ENCODE assay signal across 7 cellular contexts in the genomic region with DNA sequence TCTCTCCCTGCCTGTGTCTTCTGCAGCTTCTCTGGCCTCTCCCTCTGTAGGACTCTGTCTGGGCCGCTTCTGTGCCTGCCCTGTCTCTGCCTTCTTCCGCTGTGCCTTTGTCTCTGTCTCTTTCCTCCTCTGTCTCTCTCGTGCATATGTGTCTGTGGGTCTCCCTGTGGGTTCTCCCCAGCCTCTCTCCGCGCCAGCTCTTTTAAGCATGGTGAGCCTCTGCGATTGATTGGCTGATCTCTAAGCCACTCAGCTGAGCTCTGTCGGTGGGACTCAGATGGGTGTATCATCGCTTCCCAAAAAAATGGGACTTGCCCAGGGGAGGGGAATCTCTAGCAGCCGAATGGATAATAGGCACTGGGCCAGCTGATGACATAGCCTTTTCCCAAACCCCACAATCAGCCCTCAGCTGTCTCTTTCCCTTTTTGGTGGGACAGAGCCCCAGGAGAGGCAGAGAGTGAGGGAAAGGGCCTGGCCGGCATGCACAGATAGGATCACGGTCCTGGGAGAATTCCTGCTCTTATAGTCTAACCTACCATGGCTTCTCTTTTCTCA. TPM values are rescaled to one million over a fixed set of nuclear protein-coding genes. Genes with fewer than 3 reads are reported as not detected.
A peak's percentile ranks its signal among the peaks of the same experiment; 100 is the strongest.
DNase-seq lines count a peak whose midpoint lies in the region; ATAC-seq, FAIRE-seq and TF ChIP-seq lines count a peak whose summit lies in the region.

A gene with protein sequence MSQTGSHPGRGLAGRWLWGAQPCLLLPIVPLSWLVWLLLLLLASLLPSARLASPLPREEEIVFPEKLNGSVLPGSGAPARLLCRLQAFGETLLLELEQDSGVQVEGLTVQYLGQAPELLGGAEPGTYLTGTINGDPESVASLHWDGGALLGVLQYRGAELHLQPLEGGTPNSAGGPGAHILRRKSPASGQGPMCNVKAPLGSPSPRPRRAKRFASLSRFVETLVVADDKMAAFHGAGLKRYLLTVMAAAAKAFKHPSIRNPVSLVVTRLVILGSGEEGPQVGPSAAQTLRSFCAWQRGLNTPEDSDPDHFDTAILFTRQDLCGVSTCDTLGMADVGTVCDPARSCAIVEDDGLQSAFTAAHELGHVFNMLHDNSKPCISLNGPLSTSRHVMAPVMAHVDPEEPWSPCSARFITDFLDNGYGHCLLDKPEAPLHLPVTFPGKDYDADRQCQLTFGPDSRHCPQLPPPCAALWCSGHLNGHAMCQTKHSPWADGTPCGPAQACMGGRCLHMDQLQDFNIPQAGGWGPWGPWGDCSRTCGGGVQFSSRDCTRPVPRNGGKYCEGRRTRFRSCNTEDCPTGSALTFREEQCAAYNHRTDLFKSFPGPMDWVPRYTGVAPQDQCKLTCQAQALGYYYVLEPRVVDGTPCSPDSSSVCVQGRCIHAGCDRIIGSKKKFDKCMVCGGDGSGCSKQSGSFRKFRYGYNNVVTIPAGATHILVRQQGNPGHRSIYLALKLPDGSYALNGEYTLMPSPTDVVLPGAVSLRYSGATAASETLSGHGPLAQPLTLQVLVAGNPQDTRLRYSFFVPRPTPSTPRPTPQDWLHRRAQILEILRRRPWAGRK (minus strand): TSS at position 178 of the 555 bp plus-strand sequence. CDS start 427 bp downstream, outside the sequence.

- H3K4me3 ChIP-seq in MG63: peak within 1 kb of the TSS; percentile 54
- peak within 1 kb of the TSS; percentile 47 to 69 (median 47) for H3K4me3 ChIP-seq in breast epithelium
- peak within 1 kb of the TSS in 1 of 3 experiments; percentile 10 for H3K4me3 ChIP-seq in keratinocyte (ENCODE audit: control insufficient read depth in 2 of 3, extremely low read depth in 1 of 3, insufficient read depth in 2 of 3, low read depth in 1 of 3, low read length in 3 of 3)
- peak within 1 kb of the TSS; percentile 66 to 68 for H3K4me3 ChIP-seq in stomach smooth muscle (ENCODE audit: low read length in 2 of 2)

- H3K4me1 ChIP-seq in breast epithelium (peaks cover 21 to 24% of the 10 kb centered on the region in 2 donors), keratinocyte (ENCODE audit: control insufficient read depth, extremely low read depth, insufficient read depth, low read length) (peaks cover 47% of the 10 kb centered on the region), stomach smooth muscle (ENCODE audit: control insufficient read depth, insufficient read depth, low read length) (peaks cover 69% of the 10 kb centered on the region)

- no peaks in the 10 kb centered on the region for H3K9me1 ChIP-seq in keratinocyte (ENCODE audit: control insufficient read depth, extremely low read depth, insufficient read depth, low read length)

- FAIRE-seq in keratinocyte (lab: Jason Lieb, UNC): peak; percentile 49

- no peaks in the 10 kb centered on the region for H4K20me1 ChIP-seq in keratinocyte (ENCODE audit: control insufficient read depth, extremely low read depth, insufficient read depth, low read length)

- TF ChIP-seq POLR2A in breast epithelium (IDR thresholded peaks at IDR 0.05): peak; percentile 90

- peak within 1 kb of the TSS; percentile 50 for H2AFZ ChIP-seq in keratinocyte (ENCODE audit: control insufficient read depth, low read length)

- ATAC-seq in HG02610 (IDR thresholded peaks at IDR 0.05; ENCODE audit: unreplicated experiment): no peak
- no peak for ATAC-seq in HG03108 (IDR thresholded peaks at IDR 0.05; ENCODE audit: unreplicated experiment)
- no peak for ATAC-seq in GM19035 (IDR thresholded peaks at IDR 0.05; ENCODE audit: unreplicated experiment)

- peak within 1 kb of the TSS; percentile 63 for H3K9ac ChIP-seq in keratinocyte (ENCODE audit: control insufficient read depth, extremely low read depth, insufficient read depth, low read length)
- peak within 1 kb of the TSS in 1 of 2 donors; percentile 80 for H3K9ac ChIP-seq in stomach smooth muscle (ENCODE audit: low read length in 2 of 2)

- no peak for TF ChIP-seq CTCF in breast epithelium (IDR thresholded peaks at IDR 0.05)
- TF ChIP-seq CTCF in keratinocyte (optimal IDR thresholded peaks at IDR 0.05 in 1 of 3, IDR thresholded peaks at IDR 0.05 in 1 of 3, conservative IDR thresholded peaks at IDR 0.05 in 1 of 3; ENCODE audit: extremely low read depth in 1 of 3, insufficient read depth in 2 of 3, low read length in 3 of 3): no peak

- H3K9me3 ChIP-seq in MG63 (no peaks in the 10 kb centered on the region), breast epithelium (no peaks in the 10 kb centered on the region), keratinocyte (ENCODE audit: control insufficient read depth, low read depth, low read length) (no peaks in the 10 kb centered on the region), stomach smooth muscle (ENCODE audit: control insufficient read depth in 2 of 2, low read length in 2 of 2) (no peaks in the 10 kb centered on the region)

- H3K27me3 ChIP-seq in MG63 (no peaks in the 10 kb centered on the region), breast epithelium (no peaks in the 10 kb centered on the region), keratinocyte (ENCODE audit: control insufficient read depth, extremely low read depth, insufficient read depth, low read length) (no peaks in the 10 kb centered on the region), stomach smooth muscle (ENCODE audit: control insufficient read depth in 1 of 2, insufficient read depth in 2 of 2, low read length in 2 of 2) (no peaks in the 10 kb centered on the region)

- H3K27ac ChIP-seq in breast epithelium (peak within 1 kb of the TSS; percentile 97 to 98), keratinocyte (ENCODE audit: control insufficient read depth, insufficient read depth, low read length) (peak within 1 kb of the TSS; percentile 92), stomach smooth muscle (ENCODE audit: low read length) (peak within 1 kb of the TSS; percentile 99)

- H3K4me2 ChIP-seq in keratinocyte (ENCODE audit: control insufficient read depth, extremely low read depth, insufficient read depth, low read depth, low read length): peak within 1 kb of the TSS; percentile 27

- dilution Hi-C loops in keratinocyte (cut with MboI; ENCODE audit: extremely low pct_ligation_motif_present, low sequenced_read_pairs): no loop called here

- peaks cover 15% of the 10 kb centered on the region for H3K79me2 ChIP-seq in keratinocyte (ENCODE audit: control insufficient read depth, insufficient read depth, low read length)

- DNase-seq in MG63 (peak; percentile 94), breast epithelium (ENCODE audit: low spot score in 2 of 2) (peak in 1 of 2 donors; percentile 43), keratinocyte (ENCODE audit: low read depth, low spot score) (no peak)

- intact Hi-C loops in breast epithelium (cut with DNase I; ENCODE audit: low total_unique reads): no loop called here

- H3K36me3 ChIP-seq in MG63: peaks cover 33% of the 10 kb centered on the region
- no peaks in the 10 kb centered on the region for H3K36me3 ChIP-seq in breast epithelium
- H3K36me3 ChIP-seq in keratinocyte (ENCODE audit: control insufficient read depth in 2 of 2, extremely low read depth in 1 of 2, insufficient read depth in 2 of 2, low read length in 2 of 2): peaks cover 5 to 7% of the 10 kb centered on the region in 2 experiments
- H3K36me3 ChIP-seq in stomach smooth muscle (ENCODE audit: control insufficient read depth in 2 of 2, insufficient read depth in 2 of 2, low read length in 2 of 2): peaks cover 0 to 12% of the 10 kb centered on the region in 2 donors

RNA-seq across cellular contexts. Expression of the gene that starts here (rescaled TPM):
- total RNA-seq in MG63 (2014; rRNA removed; shearing (Covaris generic); ENCODE audit: low replicate concordance): 3.6 and 5.2 TPM in 2 replicates
- total RNA-seq in breast epithelium: 10 to 100 TPM in 2 of 3 donors, 1 to 10 TPM in 1; 4.8 to 85.5 (median 24.6) TPM
- polyA plus RNA-seq in keratinocyte: 0.22 to 0.36 TPM (median 0.35 TPM) in 3 replicates
- polyA plus RNA-seq in keratinocyte (2011; ENCODE audit: low read depth): not detected
- polyA plus RNA-seq in keratinocyte (2011; cell fraction: cytosol; rRNA removed): 0.11 and 0.13 TPM in 2 replicates
- 0.61 and 1.00 TPM in 2 replicates for polyA plus RNA-seq in keratinocyte (2011; cell fraction: nucleus; rRNA removed)
- polyA plus RNA-seq in keratinocyte (2012; ENCODE audit: low replicate concordance): 0.65 TPM in 1 of 2 replicates, not detected in the other
- 0.30 to 1.0 TPM (median 0.83 TPM) in 3 replicates for polyA minus RNA-seq in keratinocyte
- polyA minus RNA-seq in keratinocyte (2011; cell fraction: cytosol; rRNA and poly(A)+ RNA removed): 0.96 TPM
- 1.2 TPM in 2 replicates for polyA minus RNA-seq in keratinocyte (2011; cell fraction: nucleus; rRNA and poly(A)+ RNA removed)
